Comparison of ENCODE assay signal across 37 cellular contexts in genomic region chr7:121860953-121861352, GRCh38. TPM values are rescaled to one million over a fixed set of nuclear protein-coding genes. Genes with fewer than 3 reads are reported as not detected.
"Had no signal": no experiment of that assay in that cellular context is flagged by ENCODE, and none has a peak within 500 bp of the region (broad histone marks: within the 10 kb centered on the region; RNA-seq: fewer than 3 reads in every experiment).

No MANE protein-coding gene starts in this region.

- H3K4me3 ChIP-seq: MG63 had no signal

- H3K36me3 ChIP-seq: MG63 had no signal

- H3K9me3 ChIP-seq: MG63 had no signal

- DNase-seq: Karpas-422, Kasumi-1, MG63, MM.1S, MV-4-11, NCI-H1048, NCI-H1092, NCI-H1092 treated with DMSO at 0.1 percent for 48 hours, NCI-H1105, NCI-H1105 treated with DMSO at 0.1 percent for 48 hours, NCI-H1417, NCI-H1417 treated with DMSO at 0.1 percent for 48 hours, NCI-H1436, NCI-H1436 treated with DMSO at 0.1 percent for 48 hours, NCI-H146, NCI-H1694, NCI-H1694 treated with DMSO at 0.1 percent for 48 hours, NCI-H187, NCI-H187 treated with DMSO at 0.1 percent for 48 hours, NCI-H1930, NCI-H2029, NCI-H2029 treated with DMSO at 0.1 percent for 48 hours, NCI-H2081, NCI-H2081 treated with DMSO at 0.1 percent for 48 hours, NCI-H2107, NCI-H2171, NCI-H2171 treated with DMSO at 0.1 percent for 48 hours, NCI-H2227 treated with DMSO at 0.1 percent for 48 hours, NCI-H226, NCI-H345, NCI-H446, NCI-H446 treated with DMSO at 0.1 percent for 48 hours, NCI-H510A, NCI-H510A treated with DMSO at 0.1 percent for 48 hours had no signal

- H3K27me3 ChIP-seq: MG63 had no signal

RNA-seq across cellular contexts. Expression of gene PTPRZ1, which starts 12.0 kb away (rescaled TPM):
- total RNA-seq: LHCN-M2, M059J, NCI-H460 had no signal
